10 cellular contexts compared by ENCODE assay signal in the genomic region with DNA sequence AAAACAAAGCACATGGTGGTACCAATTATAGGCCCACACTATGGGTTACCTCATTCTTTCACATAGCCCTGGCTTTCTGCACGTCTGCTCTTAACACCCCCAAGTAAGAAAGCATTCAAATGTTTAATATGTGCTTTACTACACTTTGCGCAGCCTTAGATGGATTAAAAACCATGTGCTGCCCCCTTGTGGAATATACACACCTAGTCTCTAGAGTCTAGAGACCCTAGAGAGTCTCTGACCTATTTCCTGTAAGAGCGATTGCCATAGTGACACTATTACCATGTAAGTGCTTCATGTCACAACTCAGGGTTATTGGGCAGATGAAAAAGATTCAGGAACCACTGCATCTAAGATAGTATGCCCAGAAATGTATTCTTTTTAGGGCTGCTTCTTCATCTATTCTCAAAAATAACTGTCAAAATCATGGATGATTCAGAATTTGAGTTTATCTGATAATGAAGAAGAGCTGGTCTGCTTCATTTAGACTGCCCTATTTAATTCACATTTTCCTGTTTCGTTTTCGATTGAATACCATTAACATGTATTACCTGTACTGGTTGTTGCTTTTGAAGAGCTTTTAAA.
DNase-seq lines count a peak whose midpoint lies in the region; ATAC-seq and TF ChIP-seq lines count a peak whose summit lies in the region.
"Had no signal": no experiment of that assay in that cellular context is flagged by ENCODE, and none has a peak within 500 bp of the region (broad histone marks: within the 10 kb centered on the region; RNA-seq: fewer than 3 reads in every experiment).

No MANE protein-coding gene starts in this region.

- TF ChIP-seq POLR2A in suprapubic skin (IDR thresholded peaks at IDR 0.05): no peak

- no peaks in the 10 kb centered on the region for H3K9me3 ChIP-seq in suprapubic skin
- H3K9me3 ChIP-seq: thoracic aorta had no signal

- no peaks in the 10 kb centered on the region for H3K27me3 Mint-ChIP-seq in activated T-helper 17 cell treated with anti-CD3 and anti-CD28 coated beads, Interleukin-2, amount 50 U/mL, for 72 hours
- H3K27me3 Mint-ChIP-seq: CD8-positive, alpha-beta memory T cell had no signal

- no peaks in the 10 kb centered on the region for H3K27me3 ChIP-seq in suprapubic skin

- no peak overlapping the region for H3K27ac ChIP-seq in suprapubic skin
- H3K27ac ChIP-seq: thoracic aorta had no signal

- DNase-seq in activated CD4-positive, CD25-positive, alpha-beta regulatory T cell (lab: John Stamatoyannopoulos, UW): no peak
- DNase-seq in GM20000 (ENCODE audit: low spot score): no peak
- DNase-seq in NCI-H524 (lab: John Stamatoyannopoulos, UW): peak; percentile 60 to 75
- DNase-seq in kidney tubule cell (ENCODE audit: low spot score): peak; percentile 47
- no peak for DNase-seq in suprapubic skin (ENCODE audit: low spot score in 2 of 2)

- no peak overlapping the region for H3K27ac Mint-ChIP-seq in activated T-helper 17 cell treated with anti-CD3 and anti-CD28 coated beads, Interleukin-2, amount 50 U/mL, for 72 hours
- H3K27ac Mint-ChIP-seq: CD8-positive, alpha-beta memory T cell had no signal

- no peaks in the 10 kb centered on the region for H3K9me3 Mint-ChIP-seq in activated T-helper 17 cell treated with anti-CD3 and anti-CD28 coated beads, Interleukin-2, amount 50 U/mL, for 72 hours
- H3K9me3 Mint-ChIP-seq: CD8-positive, alpha-beta memory T cell had no signal

- H3K36me3 ChIP-seq in suprapubic skin: no peaks in the 10 kb centered on the region
- H3K36me3 ChIP-seq: thoracic aorta had no signal

- H3K4me1 ChIP-seq in suprapubic skin: no peaks in the 10 kb centered on the region

- TF ChIP-seq EP300 in suprapubic skin (IDR thresholded peaks at IDR 0.05): no peak

- peaks cover 5% of the 10 kb centered on the region for H3K4me1 Mint-ChIP-seq in activated T-helper 17 cell treated with anti-CD3 and anti-CD28 coated beads, Interleukin-2, amount 50 U/mL, for 72 hours
- H3K4me1 Mint-ChIP-seq: CD8-positive, alpha-beta memory T cell had no signal

- TF ChIP-seq CTCF in GM20000 (IDR thresholded peaks at IDR 0.05; ENCODE audit: extremely low read depth, missing control alignments) (peak; percentile 47), suprapubic skin (IDR thresholded peaks at IDR 0.05) (peak in 1 of 2 donors; percentile 8)

- H3K36me3 Mint-ChIP-seq in activated T-helper 17 cell treated with anti-CD3 and anti-CD28 coated beads, Interleukin-2, amount 50 U/mL, for 72 hours (ENCODE audit: low read depth): no peaks in the 10 kb centered on the region
- H3K36me3 Mint-ChIP-seq: CD8-positive, alpha-beta memory T cell had no signal

- no peak overlapping the region for H3K4me3 Mint-ChIP-seq in activated T-helper 17 cell treated with anti-CD3 and anti-CD28 coated beads, Interleukin-2, amount 50 U/mL, for 72 hours
- H3K4me3 Mint-ChIP-seq: CD8-positive, alpha-beta memory T cell had no signal

- H3K4me3 ChIP-seq in suprapubic skin: no peak overlapping the region
- H3K4me3 ChIP-seq: thoracic aorta had no signal

- 66% methylated on average over 5 of the region's 5 CpGs for WGBS in suprapubic skin

- ATAC-seq in activated CD4-positive, CD25-positive, alpha-beta regulatory T cell treated with anti-CD3 and anti-CD28 coated beads, Interleukin-2, amount 50 U/mL, for 24 hours: peak; percentile 75 to 76
- peak; percentile 87 for ATAC-seq in HG03457 (IDR thresholded peaks at IDR 0.05; ENCODE audit: unreplicated experiment)
- ATAC-seq in activated T-helper 17 cell treated with anti-CD3 and anti-CD28 coated beads, Interleukin-2, amount 50 U/mL, for 72 hours (replicated peaks): peak; percentile 90

Comparison
In these comparisons a context has a peak if more than half of its experiments do, and no peak if none do; other contexts are left out.
1. DNase-seq: peak in NCI-H524 (2 of 2) and kidney tubule cell (single experiment); none in activated CD4-positive, CD25-positive, alpha-beta regulatory T cell (0 of 4), GM20000 (single experiment) and suprapubic skin (0 of 2).
2. Peak in every context shown above with its lines, with median percentiles within 50 percentile points of each other: ATAC-seq.